Comparison of ENCODE assay signal across 10 cellular contexts in genomic region chr19:6272411-6272791, GRCh38. TPM values are rescaled to one million over a fixed set of nuclear protein-coding genes. Genes with fewer than 3 reads are reported as not detected.
DNase-seq lines count a peak whose midpoint lies in the region; ATAC-seq lines count a peak whose summit lies in the region.
"Had no signal": no experiment of that assay in that cellular context is flagged by ENCODE, and none has a peak within 500 bp of the region (broad histone marks: within the 10 kb centered on the region; RNA-seq: fewer than 3 reads in every experiment).

No MANE protein-coding gene starts in this region.

- H3K36me3 Mint-ChIP-seq in CD8-positive, alpha-beta memory T cell = peaks cover 0 to 42% (median 6%) of the 10 kb centered on the region in 3 donors

- H3K36me3 ChIP-seq in CD8-positive, alpha-beta memory T cell (ENCODE audit: insufficient read depth, low read length) = peaks cover 5% of the 10 kb centered on the region
- H3K36me3 ChIP-seq in rectal smooth muscle tissue (ENCODE audit: control insufficient read depth, insufficient read depth, low read length) = peaks cover 7% of the 10 kb centered on the region

- H3K27ac Mint-ChIP-seq in CD8-positive, alpha-beta memory T cell = peak overlapping the region in 4 of 8 donors; percentile 6 to 54 (median 36)

- no peaks in the 10 kb centered on the region for H3K4me1 ChIP-seq in CD8-positive, alpha-beta memory T cell (ENCODE audit: insufficient read depth, low read length)
- peaks cover 58% of the 10 kb centered on the region for H3K4me1 ChIP-seq in rectal smooth muscle tissue (ENCODE audit: control insufficient read depth, insufficient read depth, low read length)

- no peak for DNase-seq in CD8-positive, alpha-beta memory T cell
- no peak for DNase-seq in Right ventricle myocardium superior
- DNase-seq in effector CD4-positive, alpha-beta T cell = no peak
- DNase-seq in T1000 (lab: John Stamatoyannopoulos, UW) = no peak
- DNase-seq: activated CD4-positive, alpha-beta T cell treated with anti-CD3 and anti-CD28 coated beads, Interleukin-2, amount 50 U/mL, for 1 hour; NCI-H524 treated with DMSO at 0.1 percent for 48 hours had no signal

- WGBS in adipose tissue, 3 donors = 41 to 57% (median 54%) methylated on average over 11 of the region's 11 CpGs

- H3K27ac ChIP-seq in CD8-positive, alpha-beta memory T cell (ENCODE audit: low read depth, low read length) = peak overlapping the region; percentile 31
- peak overlapping the region; percentile 87 for H3K27ac ChIP-seq in adipose tissue (ENCODE audit: low read depth, low read length)
- H3K27ac ChIP-seq in rectal smooth muscle tissue (ENCODE audit: low read depth, low read length) = peak overlapping the region; percentile 69

- peak overlapping the region in 1 of 7 donors; percentile 61 for H3K4me3 Mint-ChIP-seq in CD8-positive, alpha-beta memory T cell

- peaks cover 36 to 67% (median 49%) of the 10 kb centered on the region in 3 donors for H3K4me1 Mint-ChIP-seq in CD8-positive, alpha-beta memory T cell

- no peak overlapping the region for H3K9ac ChIP-seq in rectal smooth muscle tissue (ENCODE audit: low read length)

- CTCF ChIA-PET in CD8-positive, alpha-beta memory T cell (lab: Charles Lee) = no interaction called here

- no peaks in the 10 kb centered on the region for H3K9me3 Mint-ChIP-seq in CD8-positive, alpha-beta memory T cell

- ATAC-seq in Right ventricle myocardium superior (ENCODE audit: poor library complexity) (peak; percentile 13), HG03521 (IDR thresholded peaks at IDR 0.05; ENCODE audit: unreplicated experiment) (no peak), GM21723 (IDR thresholded peaks at IDR 0.05; ENCODE audit: unreplicated experiment) (no peak)

- H3K27me3 Mint-ChIP-seq in CD8-positive, alpha-beta memory T cell = peaks cover 0 to 1% of the 10 kb centered on the region in 2 donors

- intact Hi-C loops in Right ventricle myocardium superior (cut with DNase I) = loop anchor here (5.0 kb wide), 1 partner anchor 40 kb away; no protein-coding TSS in a partner anchor

- H3K4me3 ChIP-seq in CD8-positive, alpha-beta memory T cell (ENCODE audit: low read length) = no peak overlapping the region
- no peak overlapping the region for H3K4me3 ChIP-seq in rectal smooth muscle tissue (ENCODE audit: low read length)

- no peaks in the 10 kb centered on the region for H3K9me3 ChIP-seq in CD8-positive, alpha-beta memory T cell (ENCODE audit: low read length)

- no peaks in the 10 kb centered on the region for H3K27me3 ChIP-seq in CD8-positive, alpha-beta memory T cell (ENCODE audit: insufficient read depth, low read length, poor library complexity, severe bottlenecking)
- no peaks in the 10 kb centered on the region for H3K27me3 ChIP-seq in rectal smooth muscle tissue (ENCODE audit: control insufficient read depth, insufficient read depth, low read length)

- POLR2A ChIA-PET in CD8-positive, alpha-beta memory T cell (lab: Charles Lee) = no interaction called here

RNA-seq across cellular contexts. Expression of gene MLLT1, which starts 7.4 kb away (rescaled TPM):
- 10 to 100 TPM; 63.9 to 64.2 TPM for total RNA-seq in CD8-positive, alpha-beta memory T cell
- polyA plus RNA-seq in CD8-positive, alpha-beta memory T cell = 2.5 TPM
- polyA plus RNA-seq in adipose tissue = 10 to 100 TPM; 19.3 to 41.7 (median 37.5) TPM
- total RNA-seq in Right ventricle myocardium superior = 37.2 TPM

Comparison
In these comparisons a context has a peak if more than half of its experiments do, and no peak if none do; other contexts are left out.
1. H3K27ac ChIP-seq: peak in every context shown above with its lines; median percentile 87 in adipose tissue; 69 in rectal smooth muscle tissue; 31 in CD8-positive, alpha-beta memory T cell.